1 cellular context compared by ENCODE assay signal in the genomic region with DNA sequence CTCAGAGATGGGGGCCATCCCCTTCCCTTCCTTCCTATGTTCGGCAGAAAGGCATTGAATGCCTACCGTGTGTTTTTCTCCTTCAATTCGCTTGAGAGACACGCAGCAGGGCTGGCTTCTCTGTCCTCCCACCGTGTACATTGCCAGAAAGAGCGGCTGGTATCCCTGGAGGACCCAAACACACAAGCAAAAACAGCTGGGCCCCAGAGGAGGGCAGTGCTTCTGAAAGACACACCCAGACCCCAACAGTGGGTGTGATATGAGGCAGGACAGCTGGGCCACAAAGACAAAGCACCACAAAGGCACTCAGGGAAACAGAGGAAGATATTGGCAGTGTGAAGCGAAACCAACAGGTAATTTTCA.
TF ChIP-seq lines count a peak whose summit lies in the region.

No MANE protein-coding gene starts in this region.

TF ChIP-seq in A549, 52 proteins besides CTCF, POLR2A, EP300 and RAD21 (continued from another document):
- TF ChIP-seq RFX5 (IDR thresholded peaks at IDR 0.05), result no peak
- no peak for TF ChIP-seq CBX2 (IDR thresholded peaks at IDR 0.05; ENCODE audit: borderline replicate concordance, low read depth)
- TF ChIP-seq, protein P1, sequence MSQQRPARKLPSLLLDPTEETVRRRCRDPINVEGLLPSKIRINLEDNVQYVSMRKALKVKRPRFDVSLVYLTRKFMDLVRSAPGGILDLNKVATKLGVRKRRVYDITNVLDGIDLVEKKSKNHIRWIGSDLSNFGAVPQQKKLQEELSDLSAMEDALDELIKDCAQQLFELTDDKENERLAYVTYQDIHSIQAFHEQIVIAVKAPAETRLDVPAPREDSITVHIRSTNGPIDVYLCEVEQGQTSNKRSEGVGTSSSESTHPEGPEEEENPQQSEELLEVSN (IDR thresholded peaks at IDR 0.05; ENCODE audit: borderline replicate concordance, low read depth), result 0 out of 2 replicates have a peak, but pooled peaks have one; percentile 1
- no peak for TF ChIP-seq HOXB5 (CRISPR knock-in tag; IDR thresholded peaks at IDR 0.05)
- TF ChIP-seq NFE2L2 (conservative IDR thresholded peaks at IDR 0.05; ENCODE audit: low read length), result no peak
